ENCODE assay signal across 8 cellular contexts in the genomic region with DNA sequence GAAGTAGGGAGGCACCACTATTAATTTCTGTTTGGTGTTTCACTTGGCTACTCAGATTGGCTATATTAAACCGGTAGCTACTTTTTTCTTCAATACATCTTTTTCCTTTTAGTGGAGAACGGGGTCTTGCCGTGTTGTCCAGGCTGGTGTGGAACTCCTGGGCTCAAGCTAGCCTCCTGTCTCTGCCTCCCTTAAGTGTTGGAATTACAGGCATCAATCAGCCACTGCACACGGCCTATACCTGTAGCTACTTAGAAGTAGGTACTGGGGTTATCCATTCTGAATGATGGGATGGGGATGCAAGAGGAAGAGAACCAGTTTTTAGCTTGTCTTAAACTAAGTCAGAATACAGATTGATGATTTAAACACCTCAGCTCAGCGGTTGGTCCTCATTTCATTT. TPM values are rescaled to one million over a fixed set of nuclear protein-coding genes. Genes with fewer than 3 reads are reported as not detected.
DNase-seq lines count a peak whose midpoint lies in the region; ATAC-seq and TF ChIP-seq lines count a peak whose summit lies in the region.

No MANE protein-coding gene starts in this region.

- H3K36me3 ChIP-seq in MG63 = peaks cover 57% of the 10 kb centered on the region
- H3K36me3 ChIP-seq in duodenal mucosa (ENCODE audit: control insufficient read depth in 1 of 2, insufficient read depth in 2 of 2, low read length in 2 of 2) = no peaks in the 10 kb centered on the region

- TF ChIP-seq CTCF in CD14-positive monocyte (IDR thresholded peaks at IDR 0.05) (no peak), nephron progenitor cell (IDR thresholded peaks at IDR 0.05) (no peak)

- no peak for ATAC-seq in GM21576 (IDR thresholded peaks at IDR 0.05; ENCODE audit: unreplicated experiment)
- ATAC-seq in GM18909 (IDR thresholded peaks at IDR 0.05; ENCODE audit: poor library complexity, unreplicated experiment) = no peak

- H3K27ac Mint-ChIP-seq in CD14-positive monocyte = peak overlapping the region in 5 of 7 donors; percentile 18 to 98 (median 91)
- H3K27ac Mint-ChIP-seq in nephron progenitor cell = peak overlapping the region; percentile 96

- H3K9me3 ChIP-seq in MG63 (no peaks in the 10 kb centered on the region), duodenal mucosa (ENCODE audit: control insufficient read depth in 1 of 2, low read length in 2 of 2) (no peaks in the 10 kb centered on the region)

- H3K9me3 Mint-ChIP-seq in CD14-positive monocyte (no peaks in the 10 kb centered on the region), nephron progenitor cell (no peaks in the 10 kb centered on the region)

- H3K27ac ChIP-seq in duodenal mucosa (ENCODE audit: low read depth, low read length) = no peak overlapping the region

- no peaks in the 10 kb centered on the region for H3K27me3 ChIP-seq in MG63
- no peaks in the 10 kb centered on the region for H3K27me3 ChIP-seq in duodenal mucosa (ENCODE audit: control insufficient read depth in 1 of 2, insufficient read depth in 2 of 2, low read length in 2 of 2)

- H3K4me3 Mint-ChIP-seq in CD14-positive monocyte = peak overlapping the region; percentile 93 to 99
- H3K4me3 Mint-ChIP-seq in nephron progenitor cell = peak overlapping the region; percentile 94

- peaks cover 26 to 27% of the 10 kb centered on the region in 2 donors for H3K4me1 ChIP-seq in duodenal mucosa (ENCODE audit: control insufficient read depth in 1 of 2, insufficient read depth in 2 of 2, low read length in 2 of 2)

- H3K36me3 Mint-ChIP-seq in CD14-positive monocyte (peaks cover 3 to 23% of the 10 kb centered on the region in 2 donors), nephron progenitor cell (ENCODE audit: low read depth) (peaks cover 42% of the 10 kb centered on the region)

- H3K9ac ChIP-seq in duodenal mucosa (ENCODE audit: low read depth in 1 of 2, low read length in 2 of 2) = peak overlapping the region; percentile 87 to 89

- H3K4me1 Mint-ChIP-seq in CD14-positive monocyte = peaks cover 57% of the 10 kb centered on the region
- H3K4me1 Mint-ChIP-seq in nephron progenitor cell = peaks cover 39% of the 10 kb centered on the region

- H3K4me3 ChIP-seq in MG63 = peak overlapping the region; percentile 87
- peak overlapping the region; percentile 91 to 97 for H3K4me3 ChIP-seq in duodenal mucosa (ENCODE audit: low read depth in 1 of 2, low read length in 2 of 2)

- H3K27me3 Mint-ChIP-seq in CD14-positive monocyte (ENCODE audit: low read depth in 3 of 3) (peaks cover 1 to 4% (median 2%) of the 10 kb centered on the region in 3 donors), nephron progenitor cell (ENCODE audit: low read depth, poor library complexity) (no peaks in the 10 kb centered on the region)

- DNase-seq in CD14-positive monocyte (ENCODE audit: low spot score) (no peak), MG63 (no peak), nephron progenitor cell (no peak), NCI-H1092 (lab: John Stamatoyannopoulos, UW) (no peak), GDM1 (lab: John Stamatoyannopoulos, UW) (no peak)

- intact Hi-C loops in CD14-positive monocyte (cut with micrococcal nuclease) = no loop called here

RNA-seq across cellular contexts. Expression of a gene that starts 1.7 kb away (rescaled TPM):
- polyA plus RNA-seq in CD14-positive monocyte = 100 to 1,000 TPM; 133 to 167 TPM
- 104 and 187 TPM in 2 replicates for total RNA-seq in MG63 (2014; rRNA removed; shearing (Covaris generic); ENCODE audit: low replicate concordance)
